ENCODE assay signal across 8 cellular contexts in genomic region chr11:12200359-12201015, GRCh38.
A peak's percentile ranks its signal among the peaks of the same experiment; 100 is the strongest.
DNase-seq lines count a peak whose midpoint lies in the region; ATAC-seq and TF ChIP-seq lines count a peak whose summit lies in the region.

No MANE protein-coding gene starts in this region.

- H3K36me3 Mint-ChIP-seq in activated T-helper 2 cell treated with anti-CD3 and anti-CD28 coated beads, Interferon-gamma antibody, Interleukin-2, Interleukin-4, amounts not matched to agents 10 μg/mL and 5 μg/mL and 100 μg/mL, durations not matched to agents 14 hours and 24 hours and 36 hours (ENCODE audit: low read depth) = peaks cover 96% of the 10 kb centered on the region
- no peaks in the 10 kb centered on the region for H3K36me3 Mint-ChIP-seq in type B pancreatic cell

- peak overlapping the region; percentile 66 for H3K4me3 Mint-ChIP-seq in activated T-helper 2 cell treated with anti-CD3 and anti-CD28 coated beads, Interferon-gamma antibody, Interleukin-2, Interleukin-4, amounts not matched to agents 10 μg/mL and 5 μg/mL and 100 μg/mL, durations not matched to agents 14 hours and 24 hours and 36 hours (ENCODE audit: low read depth)
- H3K4me3 Mint-ChIP-seq in type B pancreatic cell = no peak overlapping the region

- peak; percentile 72 for DNase-seq in activated effector memory CD4-positive, alpha-beta T cell treated with anti-CD3 and anti-CD28 coated beads, Interleukin-2, amount 50 U/mL, for 16 hours
- no peak for DNase-seq in activated effector memory CD4-positive, alpha-beta T cell treated with Interleukin-2 at 50 U/mL for 16 hours
- no peak for DNase-seq in activated T-helper 2 cell treated with anti-CD3 and anti-CD28 coated beads, Interferon-gamma antibody, Interleukin-2, Interleukin-4, amounts not matched to agents 10 μg/mL and 5 μg/mL and 100 μg/mL, durations not matched to agents 14 hours and 24 hours and 36 hours (ENCODE audit: low spot score)
- DNase-seq in left ventricle myocardium superior (peak; percentile 57), type B pancreatic cell (ENCODE audit: extremely low spot score, unreplicated experiment) (no peak), UCSD-AML1 (lab: John Stamatoyannopoulos, UW; ENCODE audit: unreplicated experiment) (no peak), NCI-H2107 (lab: John Stamatoyannopoulos, UW) (no peak), foreskin melanocyte (no peak)

- peak; percentile 37 for ATAC-seq in left ventricle myocardium superior

- H3K9me3 Mint-ChIP-seq in activated T-helper 2 cell treated with anti-CD3 and anti-CD28 coated beads, Interferon-gamma antibody, Interleukin-2, Interleukin-4, amounts not matched to agents 10 μg/mL and 5 μg/mL and 100 μg/mL, durations not matched to agents 14 hours and 24 hours and 36 hours = peaks cover 26% of the 10 kb centered on the region
- no peaks in the 10 kb centered on the region for H3K9me3 Mint-ChIP-seq in type B pancreatic cell

- intact Hi-C loops in activated T-helper 2 cell treated with anti-CD3 and anti-CD28 coated beads, Interferon-gamma antibody, Interleukin-2, Interleukin-4, amounts not matched to agents 10 μg/mL and 5 μg/mL and 100 μg/mL, durations not matched to agents 14 hours and 24 hours and 36 hours (cut with micrococcal nuclease) = no loop called here
- intact Hi-C loops in left ventricle myocardium superior (cut with micrococcal nuclease) = no loop called here

- H3K27me3 Mint-ChIP-seq in activated T-helper 2 cell treated with anti-CD3 and anti-CD28 coated beads, Interferon-gamma antibody, Interleukin-2, Interleukin-4, amounts not matched to agents 10 μg/mL and 5 μg/mL and 100 μg/mL, durations not matched to agents 14 hours and 24 hours and 36 hours (ENCODE audit: low read depth) = no peaks in the 10 kb centered on the region
- no peaks in the 10 kb centered on the region for H3K27me3 Mint-ChIP-seq in type B pancreatic cell

- TF ChIP-seq CTCF in type B pancreatic cell (conservative IDR thresholded peaks at IDR 0.05) = no peak

- H3K27ac Mint-ChIP-seq in activated T-helper 2 cell treated with anti-CD3 and anti-CD28 coated beads, Interferon-gamma antibody, Interleukin-2, Interleukin-4, amounts not matched to agents 10 μg/mL and 5 μg/mL and 100 μg/mL, durations not matched to agents 14 hours and 24 hours and 36 hours = peak overlapping the region; percentile 71
- H3K27ac Mint-ChIP-seq in type B pancreatic cell = peak overlapping the region; percentile 54

- H3K4me1 Mint-ChIP-seq in activated T-helper 2 cell treated with anti-CD3 and anti-CD28 coated beads, Interferon-gamma antibody, Interleukin-2, Interleukin-4, amounts not matched to agents 10 μg/mL and 5 μg/mL and 100 μg/mL, durations not matched to agents 14 hours and 24 hours and 36 hours (ENCODE audit: low read depth) = peaks cover 74% of the 10 kb centered on the region
- H3K4me1 Mint-ChIP-seq in type B pancreatic cell (ENCODE audit: unreplicated experiment) = peaks cover 17% of the 10 kb centered on the region

Comparison
In these comparisons a context has a peak if more than half of its experiments do, and no peak if none do; other contexts are left out.
1. DNase-seq: peak in activated effector memory CD4-positive, alpha-beta T cell treated with anti-CD3 and anti-CD28 coated beads, Interleukin-2, amount 50 U/mL, for 16 hours (single experiment) and left ventricle myocardium superior (single experiment); none in activated effector memory CD4-positive, alpha-beta T cell treated with Interleukin-2 at 50 U/mL for 16 hours (single experiment), activated T-helper 2 cell treated with anti-CD3 and anti-CD28 coated beads, Interferon-gamma antibody, Interleukin-2, Interleukin-4, amounts not matched to agents 10 μg/mL and 5 μg/mL and 100 μg/mL, durations not matched to agents 14 hours and 24 hours and 36 hours (single experiment), type B pancreatic cell (single experiment), UCSD-AML1 (single experiment), NCI-H2107 (single experiment) and foreskin melanocyte (single experiment).